16 cellular contexts compared by ENCODE assay signal in the genomic region with DNA sequence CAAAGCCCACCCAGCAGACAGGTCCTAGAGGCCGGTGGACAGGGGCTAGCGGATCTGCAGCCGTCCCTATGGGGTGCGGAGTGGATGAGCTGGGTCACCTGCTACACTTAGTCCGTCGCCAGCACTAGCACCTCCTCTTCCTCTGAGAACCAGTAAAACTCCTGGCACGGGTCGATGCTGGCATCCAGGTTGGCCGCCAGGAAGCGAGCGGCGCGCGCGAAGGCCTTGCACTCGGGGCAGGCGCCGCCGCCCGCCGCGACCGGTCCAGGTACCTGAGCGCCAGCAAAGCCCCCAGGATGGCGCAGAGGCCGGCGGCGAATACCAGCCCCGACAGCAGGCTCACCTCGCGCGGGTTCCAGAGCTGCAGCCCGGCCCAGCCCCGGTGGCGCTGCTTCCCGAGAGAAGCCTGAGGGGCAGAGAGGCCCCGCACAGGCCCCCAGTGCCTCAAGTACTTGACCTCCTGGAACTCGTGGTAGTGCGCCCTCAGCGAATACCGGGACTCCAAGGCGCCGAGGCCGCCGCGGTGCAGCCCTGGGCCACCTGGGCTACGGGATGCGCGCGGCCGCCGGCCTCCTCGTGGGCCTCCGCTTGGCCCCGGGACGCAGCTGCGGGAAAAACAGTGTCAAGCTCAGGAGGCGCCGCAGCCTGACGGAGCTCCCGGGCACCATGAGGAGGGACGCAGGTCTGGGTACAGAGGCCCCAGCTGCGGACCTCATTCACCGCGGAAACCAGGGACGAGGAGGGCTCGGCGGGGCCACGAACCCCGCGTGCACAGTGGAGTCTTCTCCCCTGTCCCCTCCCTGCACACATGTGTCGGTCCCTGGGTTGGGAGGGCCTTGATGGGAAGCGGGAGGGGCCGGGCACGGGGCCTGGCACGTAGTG. TPM values are rescaled to one million over a fixed set of nuclear protein-coding genes. Genes with fewer than 3 reads are reported as not detected.
DNase-seq lines count a peak whose midpoint lies in the region; ATAC-seq, FAIRE-seq and TF ChIP-seq lines count a peak whose summit lies in the region.
"Had no signal": no experiment of that assay in that cellular context is flagged by ENCODE, and none has a peak within 500 bp of the region (broad histone marks: within the 10 kb centered on the region; RNA-seq: fewer than 3 reads in every experiment).

No MANE protein-coding gene starts in this region.

- no peaks in the 10 kb centered on the region for H3K9me1 ChIP-seq in endothelial cell of umbilical vein (replicated peaks; ENCODE audit: control insufficient read depth, extremely low read depth, insufficient read depth, low read length)

- no TSS peak for BruUV-seq in endothelial cell of umbilical vein (replicated peaks; lab: Mats Ljungman, UMichigan)

- H4K20me1 ChIP-seq in endothelial cell of umbilical vein (replicated peaks; ENCODE audit: control insufficient read depth, extremely low read depth, insufficient read depth, low read length) (no peaks in the 10 kb centered on the region), osteoblast (ENCODE audit: insufficient read depth, low read length) (no peaks in the 10 kb centered on the region)

- TF ChIP-seq POLR2A in endothelial cell of umbilical vein (IDR thresholded peaks at IDR 0.05; ENCODE audit: low read depth, low read length): no peak

- no peaks in the 10 kb centered on the region for H3K36me3 ChIP-seq in HUES64 (ENCODE audit: insufficient read depth, low read length)
- no peaks in the 10 kb centered on the region for H3K36me3 ChIP-seq in endothelial cell of umbilical vein (ENCODE audit: control insufficient read depth in 2 of 2, extremely low read depth in 1 of 2, insufficient read depth in 2 of 2, low read length in 2 of 2)
- no peaks in the 10 kb centered on the region for H3K36me3 ChIP-seq in osteoblast (ENCODE audit: insufficient read depth, low read length)
- H3K36me3 ChIP-seq: gastrocnemius medialis had no signal

- CTCF ChIA-PET in endothelial cell of umbilical vein (lab: Charles Lee): no interaction called here

- no peak for TF ChIP-seq CTCF in endothelial cell of umbilical vein (IDR thresholded peaks at IDR 0.05; ENCODE audit: extremely low read depth in 1 of 2, insufficient read depth in 1 of 2, low read depth in 1 of 2, low read length in 2 of 2)
- TF ChIP-seq CTCF in osteoblast (IDR thresholded peaks at IDR 0.05; ENCODE audit: extremely low read depth, low read depth, low read length): no peak

- WGBS in HUES64: 96% methylated on average over 76 of the region's 76 CpGs

- H3K4me3 ChIP-seq in HUES64 (ENCODE audit: low read length): peak overlapping the region; percentile 10; the same call in 1 of the 2 replicates
- no peak overlapping the region for H3K4me3 ChIP-seq in endothelial cell of umbilical vein (replicated peaks in 1 of 3; ENCODE audit: insufficient read depth in 1 of 3, low read depth in 1 of 3, low read length in 3 of 3)
- no peak overlapping the region for H3K4me3 ChIP-seq in osteoblast (ENCODE audit: insufficient read depth, low read length)
- H3K4me3 ChIP-seq: K562 had no signal

- intact Hi-C loops in endothelial cell of umbilical vein (cut with micrococcal nuclease): no loop called here

- H3K79me2 ChIP-seq in endothelial cell of umbilical vein (ENCODE audit: control insufficient read depth, insufficient read depth, low read length): no peaks in the 10 kb centered on the region
- H3K79me2 ChIP-seq in osteoblast (ENCODE audit: insufficient read depth, low read length): no peaks in the 10 kb centered on the region

- no peak overlapping the region; the same call in 1 of the 2 replicates for H3K9ac ChIP-seq in HUES64 (ENCODE audit: low read depth, low read length)
- H3K9ac ChIP-seq in endothelial cell of umbilical vein (replicated peaks; ENCODE audit: extremely low read depth, insufficient read depth, low read length): no peak overlapping the region

- H3K9me3 ChIP-seq in HUES64 (ENCODE audit: insufficient read depth, low read depth, low read length): 0 out of 2 replicates have a peak, but pooled peaks cover 8% of the 10 kb centered on the region
- no peaks in the 10 kb centered on the region for H3K9me3 ChIP-seq in endothelial cell of umbilical vein (replicated peaks; ENCODE audit: control insufficient read depth, insufficient read depth, low read length)
- no peaks in the 10 kb centered on the region for H3K9me3 ChIP-seq in osteoblast (ENCODE audit: low read depth, low read length)
- H3K9me3 ChIP-seq: gastrocnemius medialis had no signal

- H2AFZ ChIP-seq in endothelial cell of umbilical vein (ENCODE audit: low read depth, low read length): no peak overlapping the region
- H2AFZ ChIP-seq in osteoblast (ENCODE audit: low read length): no peak overlapping the region

- FAIRE-seq in endothelial cell of umbilical vein (lab: Jason Lieb, UNC): no peak
- FAIRE-seq: K562 had no signal

- H3K4me1 ChIP-seq in HUES64 (ENCODE audit: insufficient read depth, low read length) (no peaks in the 10 kb centered on the region), endothelial cell of umbilical vein (ENCODE audit: control insufficient read depth, extremely low read depth, insufficient read depth, low read length) (no peaks in the 10 kb centered on the region), osteoblast (ENCODE audit: insufficient read depth, low read length) (no peaks in the 10 kb centered on the region)

- no peak for ATAC-seq in HG02870 (IDR thresholded peaks at IDR 0.05; ENCODE audit: unreplicated experiment)
- ATAC-seq: K562; stimulated activated naive B cell treated with anti-CD40 and anti-IgM and Interleukin-4, amounts not matched to agents 10 μg/mL and 1 μg/mL and 100 μg/mL, for 72 hours had no signal

- H3K27ac ChIP-seq in HUES64 (ENCODE audit: low read depth, low read length) (no peak overlapping the region), endothelial cell of umbilical vein (ENCODE audit: insufficient read depth, low read depth, low read length) (no peak overlapping the region), osteoblast (ENCODE audit: low read depth, low read length) (no peak overlapping the region)
- H3K27ac ChIP-seq: gastrocnemius medialis had no signal

- H3K27me3 ChIP-seq in HUES64 (ENCODE audit: insufficient read depth, low read length): peaks cover 47% of the 10 kb centered on the region
- peaks cover 24 to 32% of the 10 kb centered on the region in 2 experiments for H3K27me3 ChIP-seq in endothelial cell of umbilical vein (ENCODE audit: control insufficient read depth in 2 of 2, insufficient read depth in 2 of 2, low read length in 2 of 2)
- H3K27me3 ChIP-seq in osteoblast (ENCODE audit: insufficient read depth, low read length): peaks cover 54% of the 10 kb centered on the region

- dilution Hi-C loops in endothelial cell of umbilical vein (cut with MboI; ENCODE audit: extremely low pct_ligation_motif_present, low sequenced_read_pairs): no loop called here

- POLR2A ChIA-PET in endothelial cell of umbilical vein (lab: Charles Lee): no interaction called here

- peak; percentile 26 for DNase-seq in activated T-cell treated with anti-CD3 and anti-CD28 coated beads, Interleukin-2, amount 50 U/mL, for 1 hour
- DNase-seq in activated T-cell treated with anti-CD3 and anti-CD28 coated beads, Interleukin-2, amount 50 U/mL, for 48 hours: no peak
- DNase-seq in endothelial cell of umbilical vein (ENCODE audit: low read depth, low spot score) (no peak), osteoblast (ENCODE audit: insufficient read length, low spot score, missing footprints) (peak; percentile 70), ecto neural progenitor cell (ENCODE audit: low spot score) (no peak), hypothalamus (lab: John Stamatoyannopoulos, UW) (no peak)
- DNase-seq: activated B cell treated with CpG ODN at 0.5 μM for 24 hours; AML-193; islet precursor cell; NCI-H2081; stimulated activated CD4-positive, alpha-beta T cell treated with anti-CD3 and anti-CD28 coated beads, Interleukin-4, amount 100 ng/mL, for 4 hours; stimulated activated naive B cell treated with anti-CD40 and anti-IgM and Interleukin-4, amounts not matched to agents 10 μg/mL and 1 μg/mL and 100 μg/mL, for 72 hours had no signal

- H3K4me2 ChIP-seq in endothelial cell of umbilical vein (ENCODE audit: insufficient read depth, low read length): no peak overlapping the region
- no peak overlapping the region for H3K4me2 ChIP-seq in osteoblast (ENCODE audit: insufficient read depth, low read length)

TF ChIP-seq in endothelial cell of umbilical vein, 7 proteins besides CTCF, POLR2A, EP300 and RAD21:
- TF ChIP-seq EZH2 (IDR thresholded peaks at IDR 0.05; ENCODE audit: borderline replicate concordance, low read depth, low read length, severe bottlenecking) (peak; percentile 98), JUN (IDR thresholded peaks at IDR 0.05; ENCODE audit: borderline replicate concordance, insufficient read depth, insufficient read length, low read depth) (no peak)

RNA-seq across cellular contexts. Expression of a gene that starts 27.5 kb away (rescaled TPM):
- polyA plus RNA-seq in HUES64 (2013, experiment 1 of 2): not detected
- polyA plus RNA-seq in HUES64 (2013, experiment 2 of 2): 0.13 TPM
- total RNA-seq in endothelial cell of umbilical vein (not detected in 2 replicates), osteoblast (not detected in 2 replicates)
- polyA plus RNA-seq in endothelial cell of umbilical vein: not detected in 2 replicates
- polyA plus RNA-seq in endothelial cell of umbilical vein (2011; cell fraction: cytosol; rRNA removed): not detected in 2 replicates
- not detected in 2 replicates for polyA plus RNA-seq in endothelial cell of umbilical vein (2011; cell fraction: nucleus; rRNA removed)
- not detected in 2 replicates for polyA plus RNA-seq in endothelial cell of umbilical vein (2012)
- polyA minus RNA-seq in endothelial cell of umbilical vein: not detected in 2 replicates
- polyA minus RNA-seq in endothelial cell of umbilical vein (2011; cell fraction: cytosol; rRNA and poly(A)+ RNA removed): 1.1 TPM
- polyA minus RNA-seq in endothelial cell of umbilical vein (2011; cell fraction: nucleus; rRNA and poly(A)+ RNA removed): not detected in 2 replicates
- total RNA-seq: gastrocnemius medialis, K562 had no signal

RNA-seq across cellular contexts. Expression of a gene that starts 55.6 kb away (rescaled TPM):
- polyA plus RNA-seq in HUES64 (2013, experiment 1 of 2): 0.35 TPM
- polyA plus RNA-seq in HUES64 (2013, experiment 2 of 2): 0.38 TPM
- total RNA-seq in endothelial cell of umbilical vein (not detected in 2 replicates), osteoblast (not detected in 2 replicates)
- not detected in 2 replicates for polyA plus RNA-seq in endothelial cell of umbilical vein
- polyA plus RNA-seq in endothelial cell of umbilical vein (2011; cell fraction: cytosol; rRNA removed): not detected in 2 replicates
- not detected in 2 replicates for polyA plus RNA-seq in endothelial cell of umbilical vein (2011; cell fraction: nucleus; rRNA removed)
- polyA plus RNA-seq in endothelial cell of umbilical vein (2012): not detected in 2 replicates
- not detected in 2 replicates for polyA minus RNA-seq in endothelial cell of umbilical vein
- not detected for polyA minus RNA-seq in endothelial cell of umbilical vein (2011; cell fraction: cytosol; rRNA and poly(A)+ RNA removed)
- not detected in 2 replicates for polyA minus RNA-seq in endothelial cell of umbilical vein (2011; cell fraction: nucleus; rRNA and poly(A)+ RNA removed)
- total RNA-seq: activated B cell treated with CpG ODN at 0.5 μM for 24 hours, gastrocnemius medialis, K562 had no signal
- polyA plus RNA-seq: K562 had no signal

Comparison
In these comparisons a context has a peak if more than half of its experiments do, and no peak if none do; other contexts are left out.
1. DNase-seq: peak in activated T-cell treated with anti-CD3 and anti-CD28 coated beads, Interleukin-2, amount 50 U/mL, for 1 hour (single experiment) and osteoblast (single experiment); none in activated T-cell treated with anti-CD3 and anti-CD28 coated beads, Interleukin-2, amount 50 U/mL, for 48 hours (0 of 2), endothelial cell of umbilical vein (single experiment), ecto neural progenitor cell (single experiment) and hypothalamus (0 of 51).